Comparison of ENCODE assay signal across 8 cellular contexts in the genomic region with DNA sequence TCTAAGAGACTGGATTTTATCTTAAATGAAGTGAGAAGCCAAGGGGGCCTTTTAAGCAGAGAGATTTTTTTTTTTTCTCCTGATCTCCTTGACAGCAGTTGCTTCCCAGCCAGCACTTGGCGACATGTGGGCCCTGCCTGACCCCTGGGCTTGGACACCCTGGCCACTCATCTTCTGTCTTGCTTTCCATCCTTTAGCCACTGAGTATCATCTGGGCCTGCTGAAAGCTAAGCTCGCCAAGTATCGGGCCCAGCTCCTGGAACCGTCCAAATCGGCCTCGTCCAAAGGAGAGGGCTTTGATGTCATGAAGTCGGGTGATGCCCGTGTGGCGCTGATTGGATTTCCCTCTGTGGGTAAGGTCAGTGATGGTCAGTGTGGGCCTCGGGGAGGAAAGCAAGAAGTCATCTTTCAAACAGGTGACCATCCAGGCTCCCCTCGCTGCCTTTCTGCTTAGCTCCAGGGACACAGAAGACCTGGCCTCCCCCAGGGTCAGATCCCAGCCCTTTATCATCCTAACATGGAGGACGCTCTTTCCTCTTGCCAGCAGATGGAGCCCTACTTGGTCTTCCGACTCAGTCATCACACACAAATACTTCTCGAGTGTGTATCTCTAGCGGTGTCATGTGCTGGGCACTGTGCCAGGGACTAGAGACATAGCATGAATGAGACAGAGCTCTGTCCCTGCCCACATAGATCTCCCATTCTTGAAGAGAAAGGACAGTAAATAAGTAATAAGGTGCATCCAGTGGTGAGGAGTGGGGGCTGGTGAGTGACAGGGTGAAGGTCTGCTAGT.
DNase-seq lines count a peak whose midpoint lies in the region; ATAC-seq and TF ChIP-seq lines count a peak whose summit lies in the region.

No MANE protein-coding gene starts in this region.

- no peaks in the 10 kb centered on the region for H3K9me3 Mint-ChIP-seq in stimulated activated naive B cell treated with anti-CD40 and anti-IgM and Interleukin-4, amounts not matched to agents 10 μg/mL and 1 μg/mL and 100 μg/mL, for 72 hours

- TF ChIP-seq CTCF in GM12874 (IDR thresholded peaks at IDR 0.05; ENCODE audit: insufficient read depth, low read depth, low read length): peak; percentile 16; the same call in 1 of the 2 replicates
- no peak; the same call in 1 of the 2 replicates for TF ChIP-seq CTCF in RWPE1 (conservative IDR thresholded peaks at IDR 0.05; ENCODE audit: low read depth)

- H3K27me3 Mint-ChIP-seq in stimulated activated naive B cell treated with anti-CD40 and anti-IgM and Interleukin-4, amounts not matched to agents 10 μg/mL and 1 μg/mL and 100 μg/mL, for 72 hours: no peaks in the 10 kb centered on the region

- H3K4me1 Mint-ChIP-seq in stimulated activated naive B cell treated with anti-CD40 and anti-IgM and Interleukin-4, amounts not matched to agents 10 μg/mL and 1 μg/mL and 100 μg/mL, for 72 hours: peaks cover 13 to 35% of the 10 kb centered on the region in 2 donors

- peak in 1 of 2 donors; percentile 34 for ATAC-seq in stimulated activated naive B cell treated with anti-CD40 and anti-IgM and Interleukin-4, amounts not matched to agents 10 μg/mL and 1 μg/mL and 100 μg/mL, for 72 hours (replicated peaks)
- no peak for ATAC-seq in GM18517 (IDR thresholded peaks at IDR 0.05; ENCODE audit: unreplicated experiment)

- peaks cover 38 to 54% of the 10 kb centered on the region in 2 donors for H3K36me3 Mint-ChIP-seq in stimulated activated naive B cell treated with anti-CD40 and anti-IgM and Interleukin-4, amounts not matched to agents 10 μg/mL and 1 μg/mL and 100 μg/mL, for 72 hours

- peak; percentile 58 for DNase-seq in AG08395 (ENCODE audit: low spot score)
- DNase-seq in RWPE1 (ENCODE audit: low spot score): peak; percentile 38
- DNase-seq in foreskin melanocyte: peak; percentile 78
- DNase-seq in stimulated activated naive B cell treated with anti-CD40 and anti-IgM and Interleukin-4, amounts not matched to agents 10 μg/mL and 1 μg/mL and 100 μg/mL, for 72 hours: no peak
- no peak for DNase-seq in pons (ENCODE audit: low spot score)
- DNase-seq in DMS79 treated with DMSO at 0.1 percent for 48 hours (lab: John Stamatoyannopoulos, UW): no peak

- H3K27ac Mint-ChIP-seq in stimulated activated naive B cell treated with anti-CD40 and anti-IgM and Interleukin-4, amounts not matched to agents 10 μg/mL and 1 μg/mL and 100 μg/mL, for 72 hours: peak overlapping the region; percentile 49

- POLR2A ChIA-PET in RWPE1 (lab: Yijun Ruan, JAX; ENCODE audit: low non-redundant PET): no interaction called here

- H3K4me3 Mint-ChIP-seq in stimulated activated naive B cell treated with anti-CD40 and anti-IgM and Interleukin-4, amounts not matched to agents 10 μg/mL and 1 μg/mL and 100 μg/mL, for 72 hours: no peak overlapping the region

- H3K27ac ChIP-seq in RWPE1: peak overlapping the region; percentile 15; the same call in 1 of the 2 replicates

- CTCF ChIA-PET in RWPE1 (lab: Yijun Ruan, JAX): interaction anchor here (0.5 kb wide), 1 partner anchor 766 kb away, joined by 3 read pairs; no protein-coding TSS in a partner anchor

Comparison
In these comparisons a context has a peak if more than half of its experiments do, and no peak if none do; other contexts are left out.
1. DNase-seq: peak in AG08395 (single experiment), RWPE1 (single experiment) and foreskin melanocyte (single experiment); none in stimulated activated naive B cell treated with anti-CD40 and anti-IgM and Interleukin-4, amounts not matched to agents 10 μg/mL and 1 μg/mL and 100 μg/mL, for 72 hours (single experiment), pons (single experiment) and DMS79 treated with DMSO at 0.1 percent for 48 hours (single experiment).